In genomic region chr12:105738036-105738435, GRCh38 we compare ENCODE assay signal across 16 cellular contexts.
A peak's percentile ranks its signal among the peaks of the same experiment; 100 is the strongest.
DNase-seq lines count a peak whose midpoint lies in the region; ATAC-seq and TF ChIP-seq lines count a peak whose summit lies in the region.
"Had no signal": no experiment of that assay in that cellular context is flagged by ENCODE, and none has a peak within 500 bp of the region (broad histone marks: within the 10 kb centered on the region; RNA-seq: fewer than 3 reads in every experiment).

No MANE protein-coding gene starts in this region.

- DNase-seq in cardiac fibroblast (ENCODE audit: low read depth in 2 of 2) = peak; percentile 79 to 91
- peak; percentile 50 to 68 (median 58) for DNase-seq in heart left ventricle
- peak in 1 of 2 donors; percentile 29 for DNase-seq in psoas muscle
- no peak for DNase-seq in HEK293T (ENCODE audit: extremely low spot score)
- no peak for DNase-seq in NCI-H345 (lab: John Stamatoyannopoulos, UW)
- DNase-seq in NCI-H2029 (lab: John Stamatoyannopoulos, UW) = no peak
- DNase-seq: activated CD8-positive, alpha-beta T cell treated with anti-CD3 and anti-CD28 coated beads, Interleukin-2, amount 10 ng/mL, durations not matched to agents 7 days and 5 days; colonic mucosa; NCI-H1436 treated with DMSO at 0.1 percent for 48 hours; small intestine; T1000; trophoblast cell had no signal

- H3K4me1 ChIP-seq in BLaER1 treated with 17β-estradiol and CSF1 and Interleukin-3, amounts not matched to agents 10 nM and 100 nM = peaks cover 7 to 10% (median 8%) of the 10 kb centered on the region in 10 experiments; a peak in 15 of 20 replicates
- H3K4me1 ChIP-seq in heart left ventricle (peaks cover 19 to 60% (median 52%) of the 10 kb centered on the region in 12 donors), psoas muscle (peaks cover 26% of the 10 kb centered on the region)
- H3K4me1 ChIP-seq: colonic mucosa had no signal

- intact Hi-C loops in heart left ventricle (cut with DNase I) (no loop called here), psoas muscle (cut with DNase I) (no loop called here)

- no peak overlapping the region for H3K27ac ChIP-seq in BLaER1 treated with 17β-estradiol and CSF1 and Interleukin-3, amounts not matched to agents 10 nM and 100 nM
- peak overlapping the region; percentile 51 to 86 (median 72) for H3K27ac ChIP-seq in heart left ventricle
- H3K27ac ChIP-seq in psoas muscle = peak overlapping the region; percentile 46
- H3K27ac ChIP-seq: colonic mucosa had no signal

- H3K36me3 ChIP-seq in BLaER1 treated with 17β-estradiol and CSF1 and Interleukin-3, amounts not matched to agents 10 nM and 100 nM = no peaks in the 10 kb centered on the region
- H3K36me3 ChIP-seq in heart left ventricle (no peaks in the 10 kb centered on the region), psoas muscle (ENCODE audit: insufficient read depth in 1 of 2, low read depth in 1 of 2) (no peaks in the 10 kb centered on the region)
- H3K36me3 ChIP-seq: colonic mucosa had no signal

- CTCF ChIA-PET in HEK293T (lab: Yijun Ruan, JAX) = no interaction called here

- no peaks in the 10 kb centered on the region; a peak in 1 of 22 replicates for H3K9me3 ChIP-seq in BLaER1 treated with 17β-estradiol and CSF1 and Interleukin-3, amounts not matched to agents 10 nM and 100 nM (replicated peaks in 1 of 11)
- H3K9me3 ChIP-seq in heart left ventricle (no peaks in the 10 kb centered on the region), psoas muscle (no peaks in the 10 kb centered on the region)
- H3K9me3 ChIP-seq: colonic mucosa had no signal

- no peaks in the 10 kb centered on the region for H4K20me1 ChIP-seq in BLaER1 treated with 17β-estradiol and CSF1 and Interleukin-3, amounts not matched to agents 10 nM and 100 nM

- H3K4me2 ChIP-seq in BLaER1 treated with 17β-estradiol and CSF1 and Interleukin-3, amounts not matched to agents 10 nM and 100 nM = peak overlapping the region; percentile 12 to 51 (median 29); a peak in 17 of 22 replicates

- no peak overlapping the region for H3K9ac ChIP-seq in BLaER1 treated with 17β-estradiol and CSF1 and Interleukin-3, amounts not matched to agents 10 nM and 100 nM

- WGBS in heart left ventricle, 4 donors = 11 to 27% (median 18%) methylated on average over 9 of the region's 9 CpGs
- WGBS in psoas muscle, 3 donors = 73 to 82% (median 79%) methylated on average over 9 of the region's 9 CpGs

- no peak overlapping the region for H3K4me3 ChIP-seq in BLaER1 treated with 17β-estradiol and CSF1 and Interleukin-3, amounts not matched to agents 10 nM and 100 nM
- H3K4me3 ChIP-seq in cardiac fibroblast (replicated peaks in 1 of 2; ENCODE audit: low read depth in 2 of 2, low read length in 2 of 2) = no peak overlapping the region
- peak overlapping the region in 4 of 12 donors; percentile 14 to 33 (median 22) for H3K4me3 ChIP-seq in heart left ventricle
- H3K4me3 ChIP-seq in psoas muscle = no peak overlapping the region
- H3K4me3 ChIP-seq: colonic mucosa, K562 had no signal

- POLR2A ChIA-PET in HEK293T (lab: Yijun Ruan, JAX) = no interaction called here

- no peak for TF ChIP-seq POLR2A in heart left ventricle (IDR thresholded peaks at IDR 0.05)

- TF ChIP-seq CTCF in cardiac fibroblast (IDR thresholded peaks at IDR 0.05; ENCODE audit: low read depth, low read length) (no peak), heart left ventricle (IDR thresholded peaks at IDR 0.05) (no peak), psoas muscle (IDR thresholded peaks at IDR 0.05) (no peak)

- no peaks in the 10 kb centered on the region for H3K27me3 ChIP-seq in BLaER1 treated with 17β-estradiol and CSF1 and Interleukin-3, amounts not matched to agents 10 nM and 100 nM
- H3K27me3 ChIP-seq in heart left ventricle (no peaks in the 10 kb centered on the region), psoas muscle (ENCODE audit: insufficient read depth in 3 of 3, low read length in 2 of 3) (no peaks in the 10 kb centered on the region)
- H3K27me3 ChIP-seq: colonic mucosa had no signal

- ATAC-seq in heart left ventricle (peak; percentile 54 to 81 (median 66)), psoas muscle (peak in 1 of 4 donors; percentile 26), GM18511 (IDR thresholded peaks at IDR 0.05; ENCODE audit: unreplicated experiment) (no peak)
- ATAC-seq: activated CD8-positive, alpha-beta T cell treated with anti-CD3 and anti-CD28 coated beads, Interleukin-2, amount 10 ng/mL, durations not matched to agents 7 days and 5 days; K562; natural killer cell treated with Interleukin-12 subunit alpha and Interleukin-12 subunit beta and Interleukin-15 and Interleukin-18, amount 100 ng/mL, for 72 hours had no signal

TF ChIP-seq in HEK293T, 16 proteins besides CTCF, POLR2A, EP300 and RAD21:
- TF ChIP-seq ZNF384 (IDR thresholded peaks at IDR 0.05) (no peak), CTBP1 (IDR thresholded peaks at IDR 0.05; ENCODE audit: borderline replicate concordance) (no peak), LEF1 (IDR thresholded peaks at IDR 0.05; ENCODE audit: borderline replicate concordance) (no peak), NFRKB (IDR thresholded peaks at IDR 0.05) (no peak), SP1 (IDR thresholded peaks at IDR 0.05) (no peak), SUZ12 (IDR thresholded peaks at IDR 0.05) (no peak), FOXM1 (IDR thresholded peaks at IDR 0.05; ENCODE audit: borderline replicate concordance) (no peak)

Comparison
In these comparisons a context has a peak if more than half of its experiments do, and no peak if none do; other contexts are left out.
1. H3K27ac ChIP-seq: peak in heart left ventricle (12 of 12) and psoas muscle (single experiment); none in BLaER1 treated with 17β-estradiol and CSF1 and Interleukin-3, amounts not matched to agents 10 nM and 100 nM (0 of 11).
2. DNase-seq: peak in cardiac fibroblast (2 of 2) and heart left ventricle (5 of 5); none in HEK293T (single experiment), NCI-H345 (single experiment) and NCI-H2029 (single experiment).